In the genomic region with DNA sequence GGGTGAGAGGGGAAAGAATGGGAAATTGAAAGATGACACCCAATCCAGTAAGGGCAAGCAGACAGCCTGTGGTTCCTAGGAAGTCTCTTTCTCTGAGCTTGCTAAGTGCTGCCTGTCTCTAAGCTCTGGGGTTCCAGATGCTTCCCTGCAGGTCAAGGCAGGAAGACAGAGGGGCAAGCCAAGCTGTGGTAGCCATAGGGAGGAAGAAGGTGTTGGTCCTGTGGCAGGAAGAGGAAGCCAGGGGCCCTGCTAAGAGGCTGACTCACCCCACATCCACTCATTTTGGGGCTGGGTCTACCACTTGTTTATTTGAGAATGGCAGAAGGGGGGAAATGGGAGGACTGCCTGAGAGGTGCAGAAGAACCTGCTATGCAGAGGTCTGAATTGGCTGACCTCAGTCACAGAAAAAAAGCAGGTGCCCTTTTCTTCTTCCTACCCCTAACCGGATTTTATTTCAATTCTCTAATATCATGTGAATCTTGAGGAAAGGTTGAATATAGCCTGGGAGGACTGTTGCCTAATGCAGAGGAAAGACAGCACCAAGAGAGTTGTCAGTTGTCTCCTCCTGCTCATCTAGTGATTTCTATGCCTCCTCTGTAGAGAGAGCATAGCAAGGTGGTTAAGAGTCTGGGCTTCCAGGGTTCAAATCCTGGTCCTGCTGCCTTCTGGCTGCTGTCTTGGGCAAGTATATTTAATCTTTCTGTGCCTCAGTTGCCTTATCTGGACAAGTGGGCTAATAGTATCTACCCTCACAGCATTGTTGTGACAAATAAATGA, we compare ENCODE assay signal across 12 cellular contexts. TPM values are rescaled to one million over a fixed set of nuclear protein-coding genes. Genes with fewer than 3 reads are reported as not detected.
DNase-seq lines count a peak whose midpoint lies in the region; ATAC-seq and TF ChIP-seq lines count a peak whose summit lies in the region.
"Had no signal": no experiment of that assay in that cellular context is flagged by ENCODE, and none has a peak within 500 bp of the region (broad histone marks: within the 10 kb centered on the region; RNA-seq: fewer than 3 reads in every experiment).

No MANE protein-coding gene starts in this region.

- DNase-seq in Daoy (ENCODE audit: low read depth) (peak; percentile 33), nephron progenitor cell (no peak), NCI-H2081 (lab: John Stamatoyannopoulos, UW) (no peak), Ammon's horn (ENCODE audit: low spot score) (no peak)
- DNase-seq in activated naive CD4-positive, alpha-beta T cell treated with anti-CD3 and anti-CD28 coated beads, Interleukin-2, amount 50 U/mL, for 72 hours (ENCODE audit: low spot score in 2 of 2): peak in 1 of 2 donors; percentile 51
- DNase-seq: activated CD4-positive, CD25-positive, alpha-beta regulatory T cell treated with anti-CD3 and anti-CD28 coated beads, Interleukin-2, amount 50 U/mL, for 72 hours had no signal

- H3K4me3 ChIP-seq in Loucy (ENCODE audit: low read length, poor library complexity, severe bottlenecking): peak overlapping the region; percentile 57
- H3K4me3 ChIP-seq: right atrium auricular region, stomach had no signal

- H3K9me3 Mint-ChIP-seq in activated naive CD4-positive, alpha-beta T cell treated with anti-CD3 and anti-CD28 coated beads, Interleukin-2, amount 50 U/mL, for 72 hours: peaks cover 3 to 5% of the 10 kb centered on the region in 2 donors
- H3K9me3 Mint-ChIP-seq in nephron progenitor cell: no peaks in the 10 kb centered on the region
- H3K9me3 Mint-ChIP-seq: dendritic cell treated with granulocyte-macrophage colony-stimulating factor and Interleukin-4, amounts not matched to agents 40 ng/mL and 50 ng/mL, for 4 days had no signal

- peaks cover 9% of the 10 kb centered on the region; the same call in 1 of the 2 replicates for H3F3A ChIP-seq in Loucy (ENCODE audit: low read depth)

- H3K36me3 Mint-ChIP-seq in activated naive CD4-positive, alpha-beta T cell treated with anti-CD3 and anti-CD28 coated beads, Interleukin-2, amount 50 U/mL, for 72 hours: peaks cover 16 to 19% of the 10 kb centered on the region in 2 donors
- H3K36me3 Mint-ChIP-seq in nephron progenitor cell (ENCODE audit: low read depth): no peaks in the 10 kb centered on the region

- H3K36me3 ChIP-seq in Loucy (ENCODE audit: insufficient read depth, low read length): no peaks in the 10 kb centered on the region
- H3K36me3 ChIP-seq: right atrium auricular region, stomach had no signal

- no peak overlapping the region for H2AFZ ChIP-seq in Loucy (ENCODE audit: low read length)

- peak overlapping the region; percentile 68 for H3K9ac ChIP-seq in Loucy (ENCODE audit: low read depth, low read length, poor library complexity, severe bottlenecking)

- peak; percentile 47 to 71 for ATAC-seq in activated naive CD4-positive, alpha-beta T cell treated with anti-CD3 and anti-CD28 coated beads, Interleukin-2, amount 50 U/mL, for 72 hours
- ATAC-seq in GM18873 (IDR thresholded peaks at IDR 0.05; ENCODE audit: low FRiP score, unreplicated experiment) (no peak), GM18868 (IDR thresholded peaks at IDR 0.05; ENCODE audit: unreplicated experiment) (no peak)

- peak overlapping the region; percentile 46 to 64 for H3K27ac Mint-ChIP-seq in activated naive CD4-positive, alpha-beta T cell treated with anti-CD3 and anti-CD28 coated beads, Interleukin-2, amount 50 U/mL, for 72 hours
- peak overlapping the region; percentile 50 for H3K27ac Mint-ChIP-seq in nephron progenitor cell
- H3K27ac Mint-ChIP-seq: dendritic cell treated with granulocyte-macrophage colony-stimulating factor and Interleukin-4, amounts not matched to agents 40 ng/mL and 50 ng/mL, for 4 days had no signal

- peaks cover 76% of the 10 kb centered on the region for H3K4me1 ChIP-seq in Loucy (ENCODE audit: insufficient read depth, low read length, poor library complexity, severe bottlenecking)

- no peaks in the 10 kb centered on the region for H4K20me1 ChIP-seq in Loucy (ENCODE audit: insufficient read depth, low read length, poor library complexity, severe bottlenecking)

- TF ChIP-seq CTCF in Loucy (conservative IDR thresholded peaks at IDR 0.05; ENCODE audit: low read length) (no peak), nephron progenitor cell (IDR thresholded peaks at IDR 0.05) (no peak)

- peaks cover 69% of the 10 kb centered on the region for H3K27me3 Mint-ChIP-seq in nephron progenitor cell (ENCODE audit: low read depth, poor library complexity)

- peak overlapping the region; percentile 73 for H3K4me2 ChIP-seq in Loucy (ENCODE audit: low read depth, low read length, poor library complexity, severe bottlenecking)

- H3K4me3 Mint-ChIP-seq in nephron progenitor cell: no peak overlapping the region
- H3K4me3 Mint-ChIP-seq: dendritic cell treated with granulocyte-macrophage colony-stimulating factor and Interleukin-4, amounts not matched to agents 40 ng/mL and 50 ng/mL, for 4 days had no signal

- no peaks in the 10 kb centered on the region for H3K9me2 ChIP-seq in Loucy (replicated peaks; ENCODE audit: low read depth, low read length)

- no peaks in the 10 kb centered on the region for H3K9me3 ChIP-seq in Loucy (ENCODE audit: insufficient read depth, low read depth, low read length)
- H3K9me3 ChIP-seq: right atrium auricular region, stomach had no signal

- no peaks in the 10 kb centered on the region for H3K27me3 ChIP-seq in Loucy (ENCODE audit: insufficient read depth, low read length, poor library complexity, severe bottlenecking)
- H3K27me3 ChIP-seq: right atrium auricular region had no signal

- no peaks in the 10 kb centered on the region for H3K79me2 ChIP-seq in Loucy (ENCODE audit: insufficient read depth, low read length)

- peaks cover 36% of the 10 kb centered on the region for H3K4me1 Mint-ChIP-seq in nephron progenitor cell

RNA-seq across cellular contexts. Expression of a gene that starts 27.4 kb away (rescaled TPM):
- not detected in 2 replicates for total RNA-seq in Daoy (2014; rRNA removed; shearing (Covaris generic))
- total RNA-seq in activated naive CD4-positive, alpha-beta T cell treated with anti-CD3 and anti-CD28 coated beads, Interleukin-2, amount 50 U/mL, for 72 hours: 10 to 100 TPM; 21.0 to 33.5 TPM

Comparison
In these comparisons a context has a peak if more than half of its experiments do, and no peak if none do; other contexts are left out.
1. ATAC-seq: peak in activated naive CD4-positive, alpha-beta T cell treated with anti-CD3 and anti-CD28 coated beads, Interleukin-2, amount 50 U/mL, for 72 hours (2 of 2); none in GM18873 (single experiment) and GM18868 (single experiment).
2. RNA of a gene that starts 27.4 kb away (total RNA-seq): 21.0 to 33.5 TPM in activated naive CD4-positive, alpha-beta T cell treated with anti-CD3 and anti-CD28 coated beads, Interleukin-2, amount 50 U/mL, for 72 hours; not detected in Daoy; every median in the first group is over 10 times any median in the second.